Comparison of ENCODE assay signal across 14 cellular contexts in the genomic region with DNA sequence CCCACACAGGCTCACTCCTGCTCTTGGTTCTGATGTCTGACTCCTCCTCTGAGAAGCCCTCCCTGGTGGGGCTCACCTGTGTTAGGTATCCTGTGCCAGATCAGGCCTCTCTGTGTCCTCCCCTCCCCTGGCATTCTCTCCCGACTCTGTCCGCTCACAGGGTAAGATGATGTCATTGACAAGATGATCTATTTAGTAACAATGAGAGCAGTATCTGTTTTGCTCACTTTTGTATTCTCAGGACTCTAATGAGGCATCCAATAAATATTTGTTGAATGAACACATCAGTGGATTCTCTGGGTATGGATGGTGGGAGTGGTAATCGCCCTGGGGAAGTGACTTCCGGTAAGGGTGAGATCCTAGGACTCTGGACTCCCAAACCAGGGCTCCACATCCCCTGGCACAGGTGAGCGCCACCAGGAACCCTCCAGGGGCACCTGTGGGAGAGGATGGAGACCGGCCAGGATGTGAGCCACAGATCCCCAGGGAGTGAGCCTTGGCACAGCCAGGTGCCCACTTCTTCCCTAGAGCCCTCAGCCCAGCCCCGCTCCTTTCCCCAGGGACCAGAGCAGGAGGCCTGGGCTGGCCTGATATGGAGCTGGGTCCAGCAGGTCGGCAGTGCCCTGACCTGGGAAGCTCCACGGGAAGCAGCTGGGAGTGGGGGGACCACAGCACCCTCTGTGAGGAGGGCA. TPM values are rescaled to one million over a fixed set of nuclear protein-coding genes. Genes with fewer than 3 reads are reported as not detected.
DNase-seq lines count a peak whose midpoint lies in the region; ATAC-seq and TF ChIP-seq lines count a peak whose summit lies in the region.
"Had no signal": no experiment of that assay in that cellular context is flagged by ENCODE, and none has a peak within 500 bp of the region (broad histone marks: within the 10 kb centered on the region; RNA-seq: fewer than 3 reads in every experiment).

No MANE protein-coding gene starts in this region.

- H2AFZ ChIP-seq in smooth muscle cell (ENCODE audit: low read depth): no peak overlapping the region

- TF ChIP-seq POLR2A in gastrocnemius medialis (IDR thresholded peaks at IDR 0.05): no peak

- DNase-seq in BJ (ENCODE audit: low read depth) (peak; percentile 56), HK-2 (ENCODE audit: unreplicated experiment) (peak; percentile 22), SW 1271 (lab: John Stamatoyannopoulos, UW) (peak; percentile 24 to 31), iris pigment epithelial cell (ENCODE audit: low read depth) (peak; percentile 8), gastrocnemius medialis (no peak), smooth muscle cell (lab: John Stamatoyannopoulos, UW; ENCODE audit: unreplicated experiment) (no peak)
- DNase-seq: effector memory CD4-positive, alpha-beta T cell; NCI-H1417 treated with DMSO at 0.1 percent for 48 hours; OCI-M1; upper lobe of left lung had no signal

- intact Hi-C loops in gastrocnemius medialis (cut with DNase I; ENCODE audit: low total_unique reads): loop anchor here (5.0 kb wide), 1 partner anchor 127 kb away; a partner anchor contains a TSS

- ATAC-seq in gastrocnemius medialis: no peak
- ATAC-seq in HG03442 (IDR thresholded peaks at IDR 0.05; ENCODE audit: unreplicated experiment): no peak
- no peak for ATAC-seq in HG03521 (IDR thresholded peaks at IDR 0.05; ENCODE audit: unreplicated experiment)

- no peak overlapping the region for H3K27ac ChIP-seq in gastrocnemius medialis
- H3K27ac ChIP-seq in smooth muscle cell (ENCODE audit: low read depth): no peak overlapping the region
- H3K27ac ChIP-seq: HL-60, upper lobe of left lung had no signal

- POLR2A ChIA-PET in BJ (lab: Charles Lee): no interaction called here

- H3K4me1 ChIP-seq in gastrocnemius medialis (peaks cover 7 to 8% of the 10 kb centered on the region in 2 donors), smooth muscle cell (ENCODE audit: low read depth) (peaks cover 3% of the 10 kb centered on the region)

- H3K9me3 ChIP-seq in gastrocnemius medialis (no peaks in the 10 kb centered on the region), smooth muscle cell (replicated peaks; ENCODE audit: low read depth) (no peaks in the 10 kb centered on the region)
- H3K9me3 ChIP-seq: upper lobe of left lung had no signal

- peaks cover 16% of the 10 kb centered on the region for H3K27me3 ChIP-seq in BJ (ENCODE audit: control insufficient read depth, insufficient read depth, low read length)
- peaks cover 28 to 30% (median 28%) of the 10 kb centered on the region in 3 donors for H3K27me3 ChIP-seq in gastrocnemius medialis
- peaks cover 31% of the 10 kb centered on the region for H3K27me3 ChIP-seq in smooth muscle cell (ENCODE audit: low read depth)

- TF ChIP-seq CTCF in BJ (IDR thresholded peaks at IDR 0.05; ENCODE audit: insufficient read depth, low read depth, low read length): no peak
- no peak for TF ChIP-seq CTCF in gastrocnemius medialis (IDR thresholded peaks at IDR 0.05 in 4 of 5, conservative IDR thresholded peaks at IDR 0.05 in 1 of 5)
- no peak for TF ChIP-seq CTCF in smooth muscle cell (IDR thresholded peaks at IDR 0.05; ENCODE audit: borderline replicate concordance, insufficient read depth, poor library complexity, severe bottlenecking)

- in situ Hi-C loops in gastrocnemius medialis (cut with MboI; ENCODE audit: low sequenced_read_pairs in 4 of 4): loop anchor here (5.0 kb wide), 1 partner anchor 62 kb away; no protein-coding TSS in a partner anchor

- H3K4me2 ChIP-seq in smooth muscle cell: no peak overlapping the region

- H3K79me2 ChIP-seq in smooth muscle cell (ENCODE audit: low read depth): no peaks in the 10 kb centered on the region

- H3K36me3 ChIP-seq in BJ (ENCODE audit: control insufficient read depth, insufficient read depth, low read length) (no peaks in the 10 kb centered on the region), gastrocnemius medialis (no peaks in the 10 kb centered on the region), smooth muscle cell (ENCODE audit: low read depth) (no peaks in the 10 kb centered on the region)
- H3K36me3 ChIP-seq: upper lobe of left lung had no signal

- no peaks in the 10 kb centered on the region for H4K20me1 ChIP-seq in smooth muscle cell (ENCODE audit: low read depth)

- CTCF ChIA-PET in BJ (lab: Yijun Ruan, JAX): interaction anchor here (0.6 to 14.6 kb wide), 3 partner anchors 46 to 224 kb away, joined by 3 to 125 read pairs (median 19); a partner anchor contains a TSS

- WGBS in smooth muscle cell (ENCODE audit: low lambda C conversion rate): 78% methylated on average over 9 of the region's 9 CpGs

- no peak overlapping the region for H3K4me3 ChIP-seq in BJ (ENCODE audit: low read depth, low read length)
- no peak overlapping the region for H3K4me3 ChIP-seq in gastrocnemius medialis
- H3K4me3 ChIP-seq in smooth muscle cell: no peak overlapping the region
- H3K4me3 ChIP-seq: upper lobe of left lung had no signal

- no peaks in the 10 kb centered on the region for H3F3A ChIP-seq in smooth muscle cell (ENCODE audit: low read depth)

- H3K9ac ChIP-seq in smooth muscle cell (ENCODE audit: low read depth): no peak overlapping the region

RNA-seq across cellular contexts. Expression of a gene that starts 5.4 kb away (rescaled TPM):
- polyA plus RNA-seq in BJ (2011; rRNA removed): 0.05 and 0.10 TPM in 2 replicates
- polyA minus RNA-seq in BJ (2011; rRNA and poly(A)+ RNA removed): 0.05 TPM in 2 replicates
- total RNA-seq in gastrocnemius medialis: under 1 TPM in 1 of 4 donors, not detected in 3; 0.22 TPM
- total RNA-seq in smooth muscle cell: 0.04 and 0.36 TPM in 2 replicates
- 0.54 and 0.73 TPM in 2 replicates for polyA plus RNA-seq in smooth muscle cell

RNA-seq across cellular contexts. Expression of a gene that starts 27.7 kb away (rescaled TPM):
- polyA plus RNA-seq in BJ (2011; rRNA removed) (not detected in 2 replicates), smooth muscle cell (1.2 TPM in 1 of 2 replicates, not detected in the other)
- polyA minus RNA-seq in BJ (2011; rRNA and poly(A)+ RNA removed): not detected in 2 replicates
- total RNA-seq in gastrocnemius medialis (not detected), smooth muscle cell (not detected in 2 replicates)
- total RNA-seq: H4, upper lobe of left lung had no signal

RNA-seq across cellular contexts. Expression of a gene that starts 46.7 kb away (rescaled TPM):
- 7.3 and 9.4 TPM in 2 replicates for polyA plus RNA-seq in BJ (2011; rRNA removed)
- polyA minus RNA-seq in BJ (2011; rRNA and poly(A)+ RNA removed): 10.6 and 16.2 TPM in 2 replicates
- total RNA-seq in gastrocnemius medialis: 100 to 1,000 TPM in 3 of 4 donors, 10 to 100 TPM in 1; 88.8 to 135 (median 113) TPM
- 167 and 238 TPM in 2 replicates for total RNA-seq in smooth muscle cell
- polyA plus RNA-seq in smooth muscle cell: 124 and 277 TPM in 2 replicates

RNA-seq across cellular contexts. Expression of a gene that starts 51.1 kb away (rescaled TPM):
- polyA plus RNA-seq in BJ (2011; rRNA removed) (251 and 479 TPM in 2 replicates), smooth muscle cell (1,301 and 1,372 TPM in 2 replicates)
- 98.7 and 166 TPM in 2 replicates for polyA minus RNA-seq in BJ (2011; rRNA and poly(A)+ RNA removed)
- total RNA-seq in gastrocnemius medialis (100 to 1,000 TPM; 222 to 842 (median 375) TPM), smooth muscle cell (300 and 360 TPM in 2 replicates)

Comparison
In these comparisons a context has a peak if more than half of its experiments do, and no peak if none do; other contexts are left out.
1. DNase-seq: peak in BJ (single experiment), HK-2 (single experiment), SW 1271 (2 of 2) and iris pigment epithelial cell (single experiment); none in gastrocnemius medialis (0 of 2) and smooth muscle cell (single experiment).